ENCODE assay signal across 13 cellular contexts in the genomic region with DNA sequence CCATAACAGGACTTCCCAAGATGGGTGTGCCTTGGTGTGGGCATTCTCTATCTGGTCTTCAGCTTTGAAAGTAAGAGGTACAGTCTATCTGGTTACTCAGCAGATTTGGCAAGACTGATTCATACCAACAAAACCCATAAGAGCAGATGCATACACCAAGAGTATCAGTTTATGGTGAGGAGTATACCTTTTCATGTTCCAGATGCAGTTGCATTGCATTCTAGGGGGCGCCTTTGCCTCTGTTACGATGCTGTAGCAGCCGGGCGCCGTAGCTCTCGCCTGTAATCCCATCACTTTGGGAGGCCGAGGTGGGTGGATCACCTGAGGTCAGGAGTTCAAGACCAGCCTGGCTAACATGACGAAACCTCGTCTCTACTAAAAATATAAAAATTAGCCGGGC. TPM values are rescaled to one million over a fixed set of nuclear protein-coding genes. Genes with fewer than 3 reads are reported as not detected.
DNase-seq lines count a peak whose midpoint lies in the region; TF ChIP-seq lines count a peak whose summit lies in the region.
"Had no signal": no experiment of that assay in that cellular context is flagged by ENCODE, and none has a peak within 500 bp of the region (broad histone marks: within the 10 kb centered on the region; RNA-seq: fewer than 3 reads in every experiment).

No MANE protein-coding gene starts in this region.

- no peak overlapping the region for H2AFZ ChIP-seq in OCI-LY7 (ENCODE audit: low read length)

- H4K20me1 ChIP-seq in OCI-LY7 (ENCODE audit: insufficient read depth, low read length) = no peaks in the 10 kb centered on the region

- no peaks in the 10 kb centered on the region for H3K9me2 ChIP-seq in OCI-LY7 (ENCODE audit: insufficient read depth, low read length)

- H3K4me1 ChIP-seq in OCI-LY7 (ENCODE audit: insufficient read depth, low read length, poor library complexity, severe bottlenecking) = no peaks in the 10 kb centered on the region
- no peaks in the 10 kb centered on the region for H3K4me1 ChIP-seq in testis
- H3K4me1 ChIP-seq: uterus had no signal

- CTCF ChIA-PET in OCI-LY7 (lab: Charles Lee; ENCODE audit: unreplicated experiment) = no interaction called here

- H3K4me3 ChIP-seq in OCI-LY7 (ENCODE audit: low read depth, low read length, poor library complexity, severe bottlenecking) = no peak overlapping the region
- no peak overlapping the region for H3K4me3 ChIP-seq in choroid plexus epithelial cell (ENCODE audit: low read depth, low read length)
- H3K4me3 ChIP-seq in testis = no peak overlapping the region
- H3K4me3 ChIP-seq: cardiac muscle cell, uterus had no signal

- H3K36me3 ChIP-seq in OCI-LY7 (ENCODE audit: insufficient read depth, low read length) (peaks cover 84% of the 10 kb centered on the region), testis (ENCODE audit: low read depth, missing control alignments) (no peaks in the 10 kb centered on the region)
- H3K36me3 ChIP-seq: uterus had no signal

- H3K27me3 ChIP-seq in testis = no peaks in the 10 kb centered on the region
- H3K27me3 ChIP-seq: cardiac muscle cell, uterus had no signal

- TF ChIP-seq POLR2A in testis (IDR thresholded peaks at IDR 0.05) = no peak

- POLR2A ChIA-PET in OCI-LY7 (lab: Charles Lee) = interaction anchor here (0.6 kb wide), 1 partner anchor 20 kb away, joined by 4 read pairs; no protein-coding TSS in a partner anchor

- peak; percentile 15 for DNase-seq in stimulated activated CD4-positive, alpha-beta T cell treated with anti-CD3 and anti-CD28 coated beads, Interleukin-1b, Interleukin-23, amount 100 ng/mL, for 48 hours
- no peak for DNase-seq in stimulated activated CD4-positive, alpha-beta T cell treated with anti-CD3 and anti-CD28 coated beads, Interleukin-4, amount 100 ng/mL, for 4 hours
- DNase-seq in OCI-LY7 (ENCODE audit: low spot score) = peak; percentile 8
- DNase-seq in choroid plexus epithelial cell (ENCODE audit: low read depth) = no peak
- DNase-seq in testis = peak; percentile 5
- no peak for DNase-seq in NCI-H1105 (lab: John Stamatoyannopoulos, UW)
- no peak for DNase-seq in DMS153 (lab: John Stamatoyannopoulos, UW)
- DNase-seq in NCI-H1436 treated with DMSO at 0.1 percent for 48 hours (lab: John Stamatoyannopoulos, UW) = no peak
- DNase-seq: NCI-H1417 treated with DMSO at 0.1 percent for 48 hours, NCI-H748 treated with DMSO at 0.1 percent for 48 hours, uterus had no signal

- intact Hi-C loops in OCI-LY7 (cut with micrococcal nuclease; ENCODE audit: unreplicated experiment) (no loop called here), testis (cut with DNase I; ENCODE audit: low total_unique reads) (no loop called here)

- H3K4me2 ChIP-seq in OCI-LY7 (ENCODE audit: low read length) = no peak overlapping the region

- H3K79me2 ChIP-seq in OCI-LY7 (ENCODE audit: insufficient read depth, low read depth, low read length) = peaks cover 26% of the 10 kb centered on the region

- H3K27ac ChIP-seq in OCI-LY7 (ENCODE audit: low read depth, low read length, poor library complexity, severe bottlenecking) = no peak overlapping the region
- H3K27ac ChIP-seq in testis = no peak overlapping the region
- H3K27ac ChIP-seq: cardiac muscle cell, HL-60, uterus had no signal

- 93% methylated on average over 10 of the region's 10 CpGs for WGBS in testis, 2 donors

- BruUV-seq in OCI-LY7 (replicated peaks; lab: Mats Ljungman, UMichigan) = no TSS peak

- TF ChIP-seq CTCF in OCI-LY7 (conservative IDR thresholded peaks at IDR 0.05; ENCODE audit: low read length) = peak; percentile 66
- peak; percentile 29 for TF ChIP-seq CTCF in choroid plexus epithelial cell (conservative IDR thresholded peaks at IDR 0.05; ENCODE audit: low read depth, low read length)
- no peak for TF ChIP-seq CTCF in testis (IDR thresholded peaks at IDR 0.05)

- H3K9me3 ChIP-seq in OCI-LY7 (ENCODE audit: low read length) (no peaks in the 10 kb centered on the region), testis (no peaks in the 10 kb centered on the region)
- H3K9me3 ChIP-seq: uterus had no signal

RNA-seq across cellular contexts. Expression of gene CARMIL2, which starts 31.1 kb away (rescaled TPM):
- 98.0 and 114 TPM in 2 replicates for total RNA-seq in OCI-LY7 (2014; rRNA removed; shearing (Covaris generic))
- total RNA-seq in OCI-LY7 (2022) = 200 and 202 TPM in 2 replicates
- total RNA-seq in testis = 1 to 10 TPM; 5.6 to 7.9 TPM
- polyA plus RNA-seq in testis (ENCODE audit: insufficient read depth, low read depth, low replicate concordance) = 3.1 TPM

RNA-seq across cellular contexts. Expression of gene ACD, which starts 46.3 kb away (rescaled TPM):
- 33.7 and 41.7 TPM in 2 replicates for total RNA-seq in OCI-LY7 (2014; rRNA removed; shearing (Covaris generic))
- total RNA-seq in OCI-LY7 (2022) (45.4 and 50.2 TPM in 2 replicates), testis (10 to 100 TPM; 44.7 to 48.3 TPM)
- 40.3 TPM for polyA plus RNA-seq in testis (ENCODE audit: insufficient read depth, low read depth, low replicate concordance)

RNA-seq across cellular contexts. Expression of gene PARD6A, which starts 47.0 kb away (rescaled TPM):
- 12.3 and 23.3 TPM in 2 replicates for total RNA-seq in OCI-LY7 (2014; rRNA removed; shearing (Covaris generic))
- 10.5 and 14.0 TPM in 2 replicates for total RNA-seq in OCI-LY7 (2022)
- 10 to 100 TPM; 30.0 to 80.1 TPM for total RNA-seq in testis
- 35.4 TPM for polyA plus RNA-seq in testis (ENCODE audit: insufficient read depth, low read depth, low replicate concordance)

RNA-seq across cellular contexts. Expression of gene CTCF, which starts 51.5 kb away (rescaled TPM):
- 70.6 and 72.1 TPM in 2 replicates for total RNA-seq in OCI-LY7 (2014; rRNA removed; shearing (Covaris generic))
- total RNA-seq in OCI-LY7 (2022) (83.5 and 93.3 TPM in 2 replicates), testis (10 to 100 TPM; 45.5 to 47.0 TPM)
- polyA plus RNA-seq in testis (ENCODE audit: insufficient read depth, low read depth, low replicate concordance) = 25.9 TPM

RNA-seq across cellular contexts. Expression of gene ENKD1, which starts 52.7 kb away (rescaled TPM):
- total RNA-seq in OCI-LY7 (2014; rRNA removed; shearing (Covaris generic)) = 15.7 and 18.3 TPM in 2 replicates
- 8.1 and 8.4 TPM in 2 replicates for total RNA-seq in OCI-LY7 (2022)
- 10 to 100 TPM; 37.7 to 47.5 TPM for total RNA-seq in testis
- 53.3 TPM for polyA plus RNA-seq in testis (ENCODE audit: insufficient read depth, low read depth, low replicate concordance)

Comparison
In these comparisons a context has a peak if more than half of its experiments do, and no peak if none do; other contexts are left out.
1. DNase-seq: peak in stimulated activated CD4-positive, alpha-beta T cell treated with anti-CD3 and anti-CD28 coated beads, Interleukin-1b, Interleukin-23, amount 100 ng/mL, for 48 hours (single experiment), OCI-LY7 (single experiment) and testis (single experiment); none in stimulated activated CD4-positive, alpha-beta T cell treated with anti-CD3 and anti-CD28 coated beads, Interleukin-4, amount 100 ng/mL, for 4 hours (0 of 2), choroid plexus epithelial cell (single experiment), NCI-H1105 (single experiment), DMS153 (single experiment) and NCI-H1436 treated with DMSO at 0.1 percent for 48 hours (single experiment).
2. CTCF ChIP-seq: peak in OCI-LY7 (single experiment) and choroid plexus epithelial cell (single experiment); none in testis (0 of 3).
3. RNA of gene CARMIL2, which starts 31.1 kb away (total RNA-seq): 98.0 to 202 TPM in OCI-LY7; 5.6 to 7.9 TPM in testis; every median in the first group is over 10 times any median in the second.